12 cellular contexts compared by ENCODE assay signal in genomic region chr1:102120910-102121309, GRCh38.
"Had no signal": no experiment of that assay in that cellular context is flagged by ENCODE, and none has a peak within 500 bp of the region (broad histone marks: within the 10 kb centered on the region; RNA-seq: fewer than 3 reads in every experiment).

No MANE protein-coding gene starts in this region.

- H3K27me3 ChIP-seq: dorsolateral prefrontal cortex, tibial nerve had no signal

- DNase-seq: activated CD4-positive, alpha-beta T cell treated with anti-CD3 and anti-CD28 coated beads for 36 hours; activated CD8-positive, alpha-beta memory T cell treated with anti-CD3 and anti-CD28 coated beads, Interleukin-2, amount 50 U/mL, for 48 hours; activated CD8-positive, alpha-beta T cell treated with anti-CD3 and anti-CD28 coated beads, Interleukin-2, amount 10 ng/mL, durations not matched to agents 7 days and 5 days; activated naive CD4-positive, alpha-beta T cell; aorta; dorsolateral prefrontal cortex; hippocampal formation; kidney glomerular epithelial cell; right cardiac atrium; small intestine had no signal

- FAIRE-seq: bronchial epithelial cell, small intestine had no signal

- H3K4me3 ChIP-seq: dorsolateral prefrontal cortex, tibial nerve had no signal

- H3K27ac ChIP-seq: dorsolateral prefrontal cortex, tibial nerve had no signal

- H3K4me1 ChIP-seq: tibial nerve had no signal

- H3K9me3 ChIP-seq: tibial nerve had no signal

- H3K36me3 ChIP-seq: tibial nerve had no signal
